8 cellular contexts compared by ENCODE assay signal in the genomic region with DNA sequence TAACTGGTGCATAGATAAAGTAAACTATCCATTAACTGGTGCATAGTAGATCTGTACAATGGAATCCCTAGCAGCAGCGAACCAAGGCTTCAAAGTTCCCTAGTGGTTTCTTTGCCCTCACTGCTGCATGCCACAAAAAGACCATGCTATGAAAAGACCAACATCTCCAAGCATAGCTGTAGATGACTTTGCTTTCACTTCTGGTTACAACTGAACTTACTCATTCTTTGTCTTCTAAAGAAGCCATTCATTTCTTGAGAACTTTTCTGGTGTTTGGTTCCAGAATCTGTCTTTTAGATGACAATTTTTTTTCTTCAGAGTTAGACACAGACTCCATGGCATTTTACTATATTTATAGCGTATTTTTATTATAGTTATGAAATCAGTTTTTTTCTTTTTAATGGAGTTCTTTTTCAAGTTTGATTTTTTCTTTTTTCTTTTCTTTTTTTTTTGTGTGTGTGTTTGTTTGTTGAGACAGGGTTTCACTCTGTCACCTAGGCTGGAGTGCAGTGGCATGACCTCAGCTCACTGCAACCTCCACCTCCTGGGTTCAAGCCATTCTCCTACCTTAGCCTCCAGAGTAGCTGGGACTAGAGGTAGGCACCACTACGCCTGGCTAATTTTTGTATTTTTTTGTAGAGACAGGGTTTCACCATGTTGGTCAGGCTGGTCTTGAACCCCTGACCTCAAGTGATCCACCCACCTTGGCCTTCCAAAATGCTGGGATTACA.
DNase-seq lines count a peak whose midpoint lies in the region; ATAC-seq and TF ChIP-seq lines count a peak whose summit lies in the region.

No MANE protein-coding gene starts in this region.

- H3K4me1 ChIP-seq in DOHH2 (ENCODE audit: control insufficient read depth, low read length) (peaks cover 29% of the 10 kb centered on the region), sigmoid colon (no peaks in the 10 kb centered on the region)

- no peaks in the 10 kb centered on the region; the same call in 1 of the 2 replicates for H3F3A ChIP-seq in DOHH2 (ENCODE audit: control insufficient read depth, insufficient read depth)

- H4K20me1 ChIP-seq in DOHH2 (ENCODE audit: control insufficient read depth, insufficient read depth, low read depth, low read length): no peaks in the 10 kb centered on the region

- TF ChIP-seq POLR2A in sigmoid colon (IDR thresholded peaks at IDR 0.05): no peak

- intact Hi-C loops in sigmoid colon (cut with DNase I): no loop called here

- ATAC-seq in GM19467 (IDR thresholded peaks at IDR 0.05; ENCODE audit: unreplicated experiment) (peak; percentile 67), HG03439 (IDR thresholded peaks at IDR 0.05; ENCODE audit: unreplicated experiment) (peak; percentile 65)

- TF ChIP-seq CTCF in DOHH2 (IDR thresholded peaks at IDR 0.05; ENCODE audit: low read depth, low read length, poor library complexity, severe bottlenecking): no peak
- no peak for TF ChIP-seq CTCF in sigmoid colon (IDR thresholded peaks at IDR 0.05)

- H3K4me3 ChIP-seq in DOHH2 (ENCODE audit: low read length) (no peak overlapping the region), sigmoid colon (no peak overlapping the region)

- DNase-seq in activated naive CD4-positive, alpha-beta T cell treated with anti-CD3 and anti-CD28 coated beads, Interleukin-2, amount 50 U/mL, for 16 hours: peak; percentile 29
- no peak for DNase-seq in NCI-H748 treated with DMSO at 0.1 percent for 48 hours (lab: John Stamatoyannopoulos, UW)
- DNase-seq in sigmoid colon: no peak
- DNase-seq in NCI-H187 treated with DMSO at 0.1 percent for 48 hours (lab: John Stamatoyannopoulos, UW): no peak
- DNase-seq in kidney glomerular epithelial cell (lab: John Stamatoyannopoulos, UW): no peak

- H3K9me3 ChIP-seq in DOHH2 (ENCODE audit: control insufficient read depth, insufficient read depth, low read length): no peaks in the 10 kb centered on the region
- no peaks in the 10 kb centered on the region for H3K9me3 ChIP-seq in sigmoid colon

- TF ChIP-seq EP300 in sigmoid colon (IDR thresholded peaks at IDR 0.05): no peak

- WGBS in sigmoid colon, 2 donors: 71 to 74% methylated on average over 3 of the region's 3 CpGs

- H3K27me3 ChIP-seq in DOHH2 (ENCODE audit: control insufficient read depth, low read length) (no peaks in the 10 kb centered on the region), sigmoid colon (no peaks in the 10 kb centered on the region)

- no peaks in the 10 kb centered on the region for H3K36me3 ChIP-seq in DOHH2 (ENCODE audit: control insufficient read depth, low read length)
- no peaks in the 10 kb centered on the region for H3K36me3 ChIP-seq in sigmoid colon

- H3K9me2 ChIP-seq in DOHH2 (replicated peaks; ENCODE audit: control insufficient read depth, low read length): no peaks in the 10 kb centered on the region

- H3K79me2 ChIP-seq in DOHH2 (ENCODE audit: control insufficient read depth, low read length): no peaks in the 10 kb centered on the region

- H3K27ac ChIP-seq in DOHH2 (ENCODE audit: low read depth, low read length): no peak overlapping the region
- H3K27ac ChIP-seq in sigmoid colon: no peak overlapping the region

- peak overlapping the region; percentile 56 for H3K4me2 ChIP-seq in DOHH2 (ENCODE audit: low read length)
